ENCODE assay signal across 8 cellular contexts in genomic region chr17:17119533-17119932, GRCh38.
A peak's percentile ranks its signal among the peaks of the same experiment; 100 is the strongest.
DNase-seq lines count a peak whose midpoint lies in the region; ATAC-seq and TF ChIP-seq lines count a peak whose summit lies in the region.

No MANE protein-coding gene starts in this region.

- peaks cover 2 to 68% of the 10 kb centered on the region in 2 donors for H3K4me1 ChIP-seq in right atrium auricular region

- no peak for ATAC-seq in GM19035 (IDR thresholded peaks at IDR 0.05; ENCODE audit: unreplicated experiment)

- no peaks in the 10 kb centered on the region for H3K27me3 ChIP-seq in right atrium auricular region

- no peak for TF ChIP-seq CTCF in right atrium auricular region (IDR thresholded peaks at IDR 0.05)

- no peaks in the 10 kb centered on the region for H3K9me3 ChIP-seq in right atrium auricular region

- H3K36me3 ChIP-seq in right atrium auricular region: no peaks in the 10 kb centered on the region

- peak overlapping the region; percentile 59 to 60 for H3K27ac ChIP-seq in right atrium auricular region

- no peak overlapping the region for H3K4me3 ChIP-seq in right atrium auricular region

- DNase-seq in NK-92 treated with Interleukin-12 subunit alpha and Interleukin-12 subunit beta, amount 100 ng/mL, for 24 hours (lab: John Stamatoyannopoulos, UW): peak; percentile 16
- DNase-seq in NK-92 (lab: John Stamatoyannopoulos, UW; ENCODE audit: unreplicated experiment): no peak
- DNase-seq in activated T-helper 1 cell treated with anti-CD3 and anti-CD28 coated beads, Interleukin-2, amount 50 U/mL, for 16 hours (ENCODE audit: low read depth in 1 of 2, low spot score in 1 of 2): peak; percentile 34 to 43
- no peak for DNase-seq in right atrium auricular region (ENCODE audit: low spot score)
- peak; percentile 10 for DNase-seq in stimulated activated CD8-positive, alpha-beta memory T cell treated with anti-CD3 and anti-CD28 coated beads, Interleukin-15, amount 100 ng/mL, for 1 hour (ENCODE audit: low read depth)
- DNase-seq in SK-N-DZ (ENCODE audit: low spot score): no peak
- no peak for DNase-seq in NCI-H1436 treated with DMSO at 0.1 percent for 48 hours (lab: John Stamatoyannopoulos, UW)

Comparison
In these comparisons a context has a peak if more than half of its experiments do, and no peak if none do; other contexts are left out.
1. DNase-seq: peak in NK-92 treated with Interleukin-12 subunit alpha and Interleukin-12 subunit beta, amount 100 ng/mL, for 24 hours (single experiment), activated T-helper 1 cell treated with anti-CD3 and anti-CD28 coated beads, Interleukin-2, amount 50 U/mL, for 16 hours (2 of 2) and stimulated activated CD8-positive, alpha-beta memory T cell treated with anti-CD3 and anti-CD28 coated beads, Interleukin-15, amount 100 ng/mL, for 1 hour (single experiment); none in NK-92 (single experiment), right atrium auricular region (single experiment), SK-N-DZ (single experiment) and NCI-H1436 treated with DMSO at 0.1 percent for 48 hours (single experiment).